7 cellular contexts compared by ENCODE assay signal in the genomic region with DNA sequence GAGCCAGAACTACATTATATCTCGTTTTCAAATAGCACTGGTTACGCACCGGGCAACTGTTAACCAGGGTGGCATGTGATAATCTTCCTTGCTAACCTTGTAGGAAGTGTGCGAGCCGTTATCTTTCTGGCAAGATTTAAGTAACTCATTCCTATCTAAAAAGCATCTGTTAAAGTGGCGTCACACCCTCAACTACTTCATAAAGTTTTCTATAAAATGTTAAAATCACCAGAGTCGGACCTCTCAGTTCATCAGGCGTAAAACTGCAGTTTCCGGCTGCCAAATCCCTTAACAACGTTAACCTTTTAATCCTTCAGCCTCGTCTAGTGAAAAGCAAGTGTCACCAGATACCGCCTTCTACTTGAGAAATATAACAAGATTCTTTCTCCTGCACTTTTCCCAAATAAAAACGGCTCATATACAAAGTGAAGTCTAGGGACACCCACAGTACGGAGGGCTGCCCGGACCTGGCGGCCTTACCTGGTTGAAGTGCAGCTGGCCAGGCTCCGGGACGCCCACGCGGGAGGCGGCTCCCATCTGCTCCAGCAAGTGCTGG. TPM values are rescaled to one million over a fixed set of nuclear protein-coding genes. Genes with fewer than 3 reads are reported as not detected.
DNase-seq lines count a peak whose midpoint lies in the region; ATAC-seq and TF ChIP-seq lines count a peak whose summit lies in the region.

No MANE protein-coding gene starts in this region.

- no peaks in the 10 kb centered on the region for H3K36me3 ChIP-seq in kidney epithelial cell (ENCODE audit: control insufficient read depth, insufficient read depth, low read length)

- peak overlapping the region; percentile 55 for H3K4me3 ChIP-seq in kidney epithelial cell (ENCODE audit: low read depth, low read length)

- H3K27me3 ChIP-seq in kidney epithelial cell (ENCODE audit: control insufficient read depth, insufficient read depth, low read length): no peaks in the 10 kb centered on the region

- no peak for TF ChIP-seq CTCF in kidney epithelial cell (IDR thresholded peaks at IDR 0.05; ENCODE audit: insufficient read depth, low read length, poor library complexity, severe bottlenecking)

- peak; percentile 13 for DNase-seq in NCI-H2171 (lab: John Stamatoyannopoulos, UW)
- peak; percentile 21 for DNase-seq in amniotic epithelial cell (ENCODE audit: low read depth)
- DNase-seq in kidney epithelial cell (ENCODE audit: low read depth): no peak
- DNase-seq in stimulated activated CD8-positive, alpha-beta memory T cell treated with anti-CD3 and anti-CD28 coated beads, Interleukin-12 subunit alpha, Interleukin-12 subunit beta, amount 100 ng/mL, for 24 hours (ENCODE audit: extremely low read depth): peak; percentile 31
- no peak for DNase-seq in NCI-H1092 treated with DMSO at 0.1 percent for 48 hours (lab: John Stamatoyannopoulos, UW)

- peak; percentile 30 for ATAC-seq in GM18868 (IDR thresholded peaks at IDR 0.05; ENCODE audit: unreplicated experiment)
- peak; percentile 50 for ATAC-seq in HG02798 (IDR thresholded peaks at IDR 0.05; ENCODE audit: poor library complexity, unreplicated experiment)

RNA-seq across cellular contexts. Expression of a gene that starts 1.2 kb away (rescaled TPM):
- 15.8 and 18.8 TPM in 2 replicates for total RNA-seq in kidney epithelial cell

Comparison
In these comparisons a context has a peak if more than half of its experiments do, and no peak if none do; other contexts are left out.
1. DNase-seq: peak in NCI-H2171 (single experiment), amniotic epithelial cell (single experiment) and stimulated activated CD8-positive, alpha-beta memory T cell treated with anti-CD3 and anti-CD28 coated beads, Interleukin-12 subunit alpha, Interleukin-12 subunit beta, amount 100 ng/mL, for 24 hours (single experiment); none in kidney epithelial cell (single experiment) and NCI-H1092 treated with DMSO at 0.1 percent for 48 hours (single experiment).